In genomic region chr14:75279153-75279738, GRCh38 we compare ENCODE assay signal across 8 cellular contexts. TPM values are rescaled to one million over a fixed set of nuclear protein-coding genes. Genes with fewer than 3 reads are reported as not detected.
DNase-seq lines count a peak whose midpoint lies in the region; ATAC-seq and TF ChIP-seq lines count a peak whose summit lies in the region.

No MANE protein-coding gene starts in this region.

- H3K4me3 ChIP-seq in adrenal gland, result peak overlapping the region; percentile 35 to 99 (median 86)
- peak overlapping the region; percentile 70 to 91 (median 82) for H3K4me3 ChIP-seq in heart right ventricle
- H3K4me3 ChIP-seq in parathyroid adenoma (ENCODE audit: low read depth, low read length), result peak overlapping the region; percentile 74

- WGBS in adrenal gland, 4 donors, result 0 to 1% (median 1%) methylated on average over 18 to 38 of the region's 38 CpGs
- WGBS in heart right ventricle, 2 donors, result 1% methylated on average over 38 of the region's 38 CpGs

- H3K27ac ChIP-seq in RWPE1 (peak overlapping the region; percentile 97), adrenal gland (peak overlapping the region; percentile 86 to 99 (median 99)), heart right ventricle (peak overlapping the region; percentile 97 to 100 (median 100)), parathyroid adenoma (peak overlapping the region; percentile 100)

- peaks cover 16 to 26% of the 10 kb centered on the region in 2 donors for H3K4me1 ChIP-seq in adrenal gland (replicated peaks in 1 of 2)
- H3K4me1 ChIP-seq in heart right ventricle, result peaks cover 3 to 76% (median 35%) of the 10 kb centered on the region in 9 donors
- peaks cover 12% of the 10 kb centered on the region for H3K4me1 ChIP-seq in parathyroid adenoma

- intact Hi-C loops in adrenal gland (cut with DNase I), result loop anchor here in 1 of 2 donors (10.0 kb wide), 1 partner anchor 134 kb away; no protein-coding TSS in a partner anchor
- intact Hi-C loops in heart right ventricle (cut with DNase I), result loop anchor here in 4 of 10 donors (2.0 to 5.0 kb wide), 3 partner anchors 16 to 132 kb away; partner anchors contain the start of gene TMED10 (in 3 of the 4)

- peak overlapping the region; percentile 99 for H3K9ac ChIP-seq in parathyroid adenoma

- CTCF ChIA-PET in RWPE1 (lab: Yijun Ruan, JAX), result interaction anchor here (0.6 kb wide), 1 partner anchor 102 kb away, joined by 5 read pairs; no protein-coding TSS in a partner anchor

- ATAC-seq in HG02885 (IDR thresholded peaks at IDR 0.05; ENCODE audit: poor library complexity, unreplicated experiment) (peak; percentile 6), heart right ventricle (peak in 7 of 8 donors; percentile 3 to 56 (median 31)), HG03097 (IDR thresholded peaks at IDR 0.05; ENCODE audit: low FRiP score, unreplicated experiment) (no peak)

- H2AFZ ChIP-seq in parathyroid adenoma, result peak overlapping the region; percentile 99

- H3K9me3 ChIP-seq in adrenal gland (replicated peaks in 1 of 3) (no peaks in the 10 kb centered on the region), heart right ventricle (no peaks in the 10 kb centered on the region), parathyroid adenoma (ENCODE audit: control insufficient read depth, low read length) (no peaks in the 10 kb centered on the region)

- DNase-seq in COR-L47 (lab: John Stamatoyannopoulos, UW) (peak; percentile 9), RWPE1 (ENCODE audit: low spot score) (peak; percentile 15), adrenal gland (peak; percentile 74 to 92 (median 83)), heart right ventricle (peak; percentile 78 to 84), NCI-H774 (lab: John Stamatoyannopoulos, UW) (no peak)

- no peak for TF ChIP-seq CTCF in RWPE1 (conservative IDR thresholded peaks at IDR 0.05; ENCODE audit: low read depth)
- TF ChIP-seq CTCF in adrenal gland (IDR thresholded peaks at IDR 0.05), result no peak
- no peak for TF ChIP-seq CTCF in heart right ventricle (IDR thresholded peaks at IDR 0.05)
- no peak for TF ChIP-seq CTCF in parathyroid adenoma (IDR thresholded peaks at IDR 0.05)

- POLR2A ChIA-PET in RWPE1 (lab: Yijun Ruan, JAX; ENCODE audit: low non-redundant PET), result interaction anchor here (0.5 to 1.0 kb wide), 2 partner anchors 24 to 155 kb away, joined by 3 read pairs; no protein-coding TSS in a partner anchor

- peaks cover 9% of the 10 kb centered on the region for H3K79me2 ChIP-seq in parathyroid adenoma

- peak in 1 of 2 donors; percentile 51 for TF ChIP-seq POLR2A in adrenal gland (IDR thresholded peaks at IDR 0.05)

- H3K27me3 ChIP-seq in adrenal gland (no peaks in the 10 kb centered on the region), heart right ventricle (no peaks in the 10 kb centered on the region), parathyroid adenoma (ENCODE audit: control insufficient read depth, insufficient read depth, low read length) (no peaks in the 10 kb centered on the region)

- H3K36me3 ChIP-seq in adrenal gland (replicated peaks in 1 of 2), result peaks cover 0 to 29% of the 10 kb centered on the region in 2 donors
- H3K36me3 ChIP-seq in heart right ventricle, result peaks cover 0 to 30% (median 12%) of the 10 kb centered on the region in 9 donors
- no peaks in the 10 kb centered on the region for H3K36me3 ChIP-seq in parathyroid adenoma (ENCODE audit: control insufficient read depth, insufficient read depth, low read length)

- H3K4me2 ChIP-seq in parathyroid adenoma (ENCODE audit: low read length), result peak overlapping the region; percentile 99

RNA-seq across cellular contexts. Expression of gene FOS, which starts 0.6 kb away (rescaled TPM):
- total RNA-seq in adrenal gland (100 to 1,000 TPM in 5 of 8 donors, 10 to 100 TPM in 3; 47.9 to 393 (median 152) TPM), heart right ventricle (100 to 1,000 TPM in 3 of 10 donors, 10 to 100 TPM in 6, 1 to 10 TPM in 1; 9.3 to 173 (median 64.0) TPM)
- polyA plus RNA-seq in adrenal gland (100 to 1,000 TPM in 2 of 3 donors, 10 to 100 TPM in 1; 63.2 to 129 (median 107) TPM), heart right ventricle (10 to 100 TPM; 17.3 to 49.9 TPM)
